8 cellular contexts compared by ENCODE assay signal in the genomic region with DNA sequence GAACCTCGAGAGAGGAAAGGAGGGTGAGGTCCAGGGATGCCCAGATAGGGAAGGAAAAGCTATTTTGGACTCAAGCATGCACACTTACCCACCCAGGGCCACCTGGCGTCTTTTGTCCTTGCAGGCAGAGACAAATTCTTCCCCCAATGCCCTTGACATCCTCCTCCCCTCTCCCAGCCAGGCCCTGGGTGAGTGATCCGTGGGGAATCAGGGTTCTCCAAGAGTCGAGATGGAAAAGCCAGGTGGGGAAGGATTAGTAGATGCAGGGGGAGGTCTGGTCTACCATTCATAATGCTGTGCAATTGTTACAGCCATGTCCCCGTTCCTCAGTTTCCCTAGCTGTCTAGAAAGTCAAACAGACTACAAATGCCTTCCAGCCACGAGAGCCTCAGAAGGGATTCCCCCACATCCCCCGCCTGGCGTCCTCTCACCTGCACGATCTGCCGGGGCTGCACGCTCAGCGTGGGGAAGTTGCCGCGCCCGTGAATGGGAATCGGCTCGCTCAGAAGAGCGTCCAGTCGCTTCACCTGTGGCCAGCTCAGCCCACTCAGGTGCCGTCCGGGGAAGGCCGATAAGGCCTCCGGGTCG. TPM values are rescaled to one million over a fixed set of nuclear protein-coding genes. Genes with fewer than 3 reads are reported as not detected.
DNase-seq lines count a peak whose midpoint lies in the region; ATAC-seq and TF ChIP-seq lines count a peak whose summit lies in the region.

No MANE protein-coding gene starts in this region.

- peaks cover 41% of the 10 kb centered on the region for H3K4me1 ChIP-seq in GM23338 (ENCODE audit: insufficient read depth)
- H3K4me1 ChIP-seq in sigmoid colon: peaks cover 0 to 44% (median 44%) of the 10 kb centered on the region in 4 donors

- ATAC-seq in GM23338 (no peak), T-helper 17 cell (peak; percentile 32), GM18873 (IDR thresholded peaks at IDR 0.05; ENCODE audit: low FRiP score, unreplicated experiment) (no peak)

- H3K79me2 ChIP-seq in GM23338 (replicated peaks; ENCODE audit: insufficient read depth): peaks cover 41% of the 10 kb centered on the region

- no peaks in the 10 kb centered on the region for H3K27me3 ChIP-seq in GM23338 (ENCODE audit: insufficient read depth)
- no peaks in the 10 kb centered on the region for H3K27me3 ChIP-seq in sigmoid colon

- peaks cover 22% of the 10 kb centered on the region for H4K20me1 ChIP-seq in GM23338 (replicated peaks; ENCODE audit: insufficient read depth)

- H2AFZ ChIP-seq in GM23338: no peak overlapping the region

- H3K9me2 ChIP-seq in GM23338 (ENCODE audit: insufficient read depth): no peaks in the 10 kb centered on the region

- DNase-seq in GM23338 (ENCODE audit: low spot score): no peak
- no peak for DNase-seq in T-helper 17 cell
- DNase-seq in glutamatergic neuron: no peak
- no peak for DNase-seq in sigmoid colon
- no peak for DNase-seq in GM10248 (ENCODE audit: extremely low spot score)
- DNase-seq in ureter (ENCODE audit: low spot score): no peak
- no peak for DNase-seq in NOMO-1 treated with dmso at 0.1 percent for 144 hours (lab: John Stamatoyannopoulos, UW; ENCODE audit: unreplicated experiment)

- peaks cover 37% of the 10 kb centered on the region for H3F3A ChIP-seq in GM23338 (replicated peaks; ENCODE audit: low read depth)

- peaks cover 35% of the 10 kb centered on the region for H3K4me1 Mint-ChIP-seq in GM23338
- H3K4me1 Mint-ChIP-seq in T-helper 17 cell: peaks cover 6% of the 10 kb centered on the region
- peaks cover 3% of the 10 kb centered on the region for H3K4me1 Mint-ChIP-seq in glutamatergic neuron (ENCODE audit: low read depth, unreplicated experiment)

- no peaks in the 10 kb centered on the region for H3K9me3 ChIP-seq in T-helper 17 cell (ENCODE audit: control insufficient read depth, low read length, poor library complexity, severe bottlenecking)
- H3K9me3 ChIP-seq in sigmoid colon: no peaks in the 10 kb centered on the region

- H3K9me3 Mint-ChIP-seq in GM23338: no peaks in the 10 kb centered on the region
- H3K9me3 Mint-ChIP-seq in glutamatergic neuron (ENCODE audit: unreplicated experiment): peaks cover 4% of the 10 kb centered on the region

- peak overlapping the region; percentile 91 for H3K4me3 ChIP-seq in GM23338
- H3K4me3 ChIP-seq in sigmoid colon: peak overlapping the region; percentile 57 to 86 (median 70)

- WGBS in sigmoid colon, 2 donors: 21 to 27% methylated on average over 24 of the region's 24 CpGs

- H3K36me3 Mint-ChIP-seq in GM23338 (ENCODE audit: low read depth) (peaks cover 36% of the 10 kb centered on the region), T-helper 17 cell (ENCODE audit: low read depth) (peaks cover 2% of the 10 kb centered on the region), glutamatergic neuron (ENCODE audit: unreplicated experiment) (no peaks in the 10 kb centered on the region)

- TF ChIP-seq POLR2A in sigmoid colon (IDR thresholded peaks at IDR 0.05): no peak

- intact Hi-C loops in sigmoid colon (cut with DNase I): no loop called here

- H3K36me3 ChIP-seq in GM23338 (ENCODE audit: insufficient read depth): no peaks in the 10 kb centered on the region
- no peaks in the 10 kb centered on the region for H3K36me3 ChIP-seq in sigmoid colon

- H3K27ac Mint-ChIP-seq in GM23338: peak overlapping the region; percentile 63
- H3K27ac Mint-ChIP-seq in T-helper 17 cell: no peak overlapping the region
- no peak overlapping the region for H3K27ac Mint-ChIP-seq in glutamatergic neuron (ENCODE audit: unreplicated experiment)

- CTCF ChIA-PET in GM10248 (lab: Yijun Ruan, JAX): interaction anchor here (0.7 to 2.9 kb wide), 3 partner anchors 14 to 16 kb away, joined by 4 to 11 read pairs (median 4); no protein-coding TSS in a partner anchor

- peak overlapping the region; percentile 92 for H3K4me2 ChIP-seq in GM23338

- H3K27ac ChIP-seq in GM23338 (ENCODE audit: low read depth) (peak overlapping the region; percentile 82), sigmoid colon (peak overlapping the region; percentile 87 to 98 (median 97))

- H3K4me3 Mint-ChIP-seq in GM23338 (peak overlapping the region; percentile 83), T-helper 17 cell (no peak overlapping the region), glutamatergic neuron (ENCODE audit: unreplicated experiment) (peak overlapping the region; percentile 28)

- TF ChIP-seq EP300 in sigmoid colon (IDR thresholded peaks at IDR 0.05): no peak

- H3K27me3 Mint-ChIP-seq in GM23338 (ENCODE audit: insufficient read depth, low read depth, poor library complexity) (peaks cover 17% of the 10 kb centered on the region), T-helper 17 cell (peaks cover 21% of the 10 kb centered on the region), glutamatergic neuron (ENCODE audit: unreplicated experiment) (peaks cover 2% of the 10 kb centered on the region)

- POLR2A ChIA-PET in GM10248 (lab: Yijun Ruan, JAX): no interaction called here

- TF ChIP-seq CTCF in GM23338 (conservative IDR thresholded peaks at IDR 0.05; ENCODE audit: low read depth in 2 of 2): no peak
- no peak for TF ChIP-seq CTCF in glutamatergic neuron (IDR thresholded peaks at IDR 0.05; ENCODE audit: partially characterized antibody, unreplicated experiment)
- no peak for TF ChIP-seq CTCF in sigmoid colon (IDR thresholded peaks at IDR 0.05)
- TF ChIP-seq CTCF in GM10248 (IDR thresholded peaks at IDR 0.05; ENCODE audit: control extremely low read depth, extremely low read depth, low read depth, missing control alignments): no peak

TF ChIP-seq in GM23338, 12 proteins besides CTCF, POLR2A, EP300 and RAD21 (continues in another document):
- TF ChIP-seq CREB1 (CRISPR knock-in tag; IDR thresholded peaks at IDR 0.05; ENCODE audit: low read depth) (no peak), ZNF114 (CRISPR knock-in tag; IDR thresholded peaks at IDR 0.05) (no peak), EZH2 (IDR thresholded peaks at IDR 0.05; ENCODE audit: low read depth, unreplicated experiment) (no peak)

RNA-seq across cellular contexts. Expression of gene TENT5B, which starts 0.6 kb away (rescaled TPM):
- total RNA-seq in GM23338 (2014; rRNA removed; shearing (Covaris generic)): 160 and 170 TPM in 2 replicates
- 69.1 and 78.0 TPM in 2 replicates for polyA plus RNA-seq in GM23338 (2016; fragmentation: Nextera tagmentation; extraction: Ambion mirVana)
- total RNA-seq in T-helper 17 cell: not detected
- 1.5 TPM for total RNA-seq in glutamatergic neuron (ENCODE audit: unreplicated experiment)
- 100 to 1,000 TPM in 2 of 4 donors, 10 to 100 TPM in 2; 24.0 to 111 (median 86.4) TPM for total RNA-seq in sigmoid colon
- 1 to 10 TPM in 1 of 3 donors, under 1 TPM in 1, not detected in 1; 0.60 to 5.7 TPM for polyA plus RNA-seq in sigmoid colon
- 10.2 TPM for total RNA-seq in ureter

RNA-seq across cellular contexts. Expression of gene TRNP1, which starts 18.6 kb away (rescaled TPM):
- 54.3 and 69.3 TPM in 2 replicates for total RNA-seq in GM23338 (2014; rRNA removed; shearing (Covaris generic))
- polyA plus RNA-seq in GM23338 (2016; fragmentation: Nextera tagmentation; extraction: Ambion mirVana) (21.2 and 29.4 TPM in 2 replicates), sigmoid colon (10 to 100 TPM in 1 of 3 donors, 1 to 10 TPM in 2; 3.0 to 10.8 (median 4.3) TPM)
- total RNA-seq in T-helper 17 cell (under 1 TPM in 1 of 2 donors, not detected in 1; 0.22 TPM), glutamatergic neuron (ENCODE audit: unreplicated experiment) (13.9 TPM), sigmoid colon (10 to 100 TPM; 15.5 to 29.6 (median 20.2) TPM), ureter (46.6 TPM)

RNA-seq across cellular contexts. Expression of gene KDF1, which starts 51.8 kb away (rescaled TPM):
- 18.0 and 21.1 TPM in 2 replicates for total RNA-seq in GM23338 (2014; rRNA removed; shearing (Covaris generic))
- polyA plus RNA-seq in GM23338 (2016; fragmentation: Nextera tagmentation; extraction: Ambion mirVana) (13.6 and 17.4 TPM in 2 replicates), sigmoid colon (10 to 100 TPM; 15.0 to 26.8 (median 20.4) TPM)
- total RNA-seq in T-helper 17 cell (1 to 10 TPM in 1 of 2 donors, under 1 TPM in 1; 0.62 to 1.3 TPM), glutamatergic neuron (ENCODE audit: unreplicated experiment) (1.2 TPM), sigmoid colon (not detected), ureter (15.7 TPM)

Comparison
In these comparisons a context has a peak if more than half of its experiments do, and no peak if none do; other contexts are left out.
1. RNA of gene TRNP1, which starts 18.6 kb away (total RNA-seq): 54.3 to 69.3 TPM in GM23338, 46.6 TPM in ureter (single experiment), 15.5 to 29.6 TPM in sigmoid colon and 13.9 TPM in glutamatergic neuron (single experiment); 0.22 TPM in T-helper 17 cell; every median in the first group is over 10 times any median in the second.